ENCODE assay signal across 18 cellular contexts in genomic region chr1:48917901-48918603, GRCh38.
DNase-seq lines count a peak whose midpoint lies in the region; ATAC-seq and TF ChIP-seq lines count a peak whose summit lies in the region.
"Had no signal": no experiment of that assay in that cellular context is flagged by ENCODE, and none has a peak within 500 bp of the region (broad histone marks: within the 10 kb centered on the region; RNA-seq: fewer than 3 reads in every experiment).

No MANE protein-coding gene starts in this region.

- no peaks in the 10 kb centered on the region for H3K9me3 ChIP-seq in adrenal gland (replicated peaks in 1 of 3)
- H3K9me3 ChIP-seq: Peyer's patch, tibial nerve had no signal

- intact Hi-C loops in adrenal gland (cut with DNase I) = no loop called here

- no peaks in the 10 kb centered on the region for H3K36me3 ChIP-seq in adrenal gland (replicated peaks in 1 of 2)
- H3K36me3 ChIP-seq: Peyer's patch, tibial nerve had no signal

- H3K27me3 ChIP-seq in adrenal gland = no peaks in the 10 kb centered on the region
- H3K27me3 ChIP-seq: Peyer's patch, tibial nerve had no signal

- H3K4me1 Mint-ChIP-seq in progenitor cell of endocrine pancreas (ENCODE audit: low read depth) = peaks cover 28% of the 10 kb centered on the region
- H3K4me1 Mint-ChIP-seq: activated T-helper 17 cell treated with anti-CD3 and anti-CD28 coated beads, Interleukin-2, amount 50 U/mL, for 72 hours had no signal

- H3K27ac ChIP-seq in adrenal gland = peak overlapping the region in 1 of 5 donors; percentile 28
- H3K27ac ChIP-seq: Peyer's patch, tibial nerve had no signal

- H3K9me3 Mint-ChIP-seq in progenitor cell of endocrine pancreas (ENCODE audit: low read depth) = no peaks in the 10 kb centered on the region
- H3K9me3 Mint-ChIP-seq: activated T-helper 17 cell treated with anti-CD3 and anti-CD28 coated beads, Interleukin-2, amount 50 U/mL, for 72 hours; CD8-positive, alpha-beta T cell; stimulated activated memory B cell treated with anti-CD40 and anti-IgM and Interleukin-4, amounts not matched to agents 10 μg/mL and 1 μg/mL and 100 μg/mL, for 72 hours had no signal

- peak overlapping the region; percentile 73 for H3K27ac Mint-ChIP-seq in progenitor cell of endocrine pancreas
- H3K27ac Mint-ChIP-seq: activated T-helper 17 cell treated with anti-CD3 and anti-CD28 coated beads, Interleukin-2, amount 50 U/mL, for 72 hours; CD8-positive, alpha-beta T cell; stimulated activated memory B cell treated with anti-CD40 and anti-IgM and Interleukin-4, amounts not matched to agents 10 μg/mL and 1 μg/mL and 100 μg/mL, for 72 hours had no signal

- TF ChIP-seq POLR2A in adrenal gland (IDR thresholded peaks at IDR 0.05) = no peak

- DNase-seq in NCI-H1417 (lab: John Stamatoyannopoulos, UW) (peak in 2 of 3 experiments; percentile 23 to 63), NCI-H1417 treated with DMSO at 0.1 percent for 48 hours (lab: John Stamatoyannopoulos, UW) (no peak), NCI-H460 (ENCODE audit: extremely low read depth, low read depth) (peak; percentile 81), adrenal gland (peak; percentile 40 to 90 (median 75)), progenitor cell of endocrine pancreas (ENCODE audit: low spot score, unreplicated experiment) (no peak), AG20443 (ENCODE audit: low spot score) (no peak), mesenteric fat pad (ENCODE audit: low spot score) (no peak)
- DNase-seq: 8988T; amygdala; CD8-positive, alpha-beta T cell; foreskin melanocyte; mesenchymal stem cell; NCI-H2107; Peyer's patch had no signal

- H3K36me3 Mint-ChIP-seq in progenitor cell of endocrine pancreas (ENCODE audit: insufficient read depth) = no peaks in the 10 kb centered on the region
- H3K36me3 Mint-ChIP-seq: CD8-positive, alpha-beta T cell; stimulated activated memory B cell treated with anti-CD40 and anti-IgM and Interleukin-4, amounts not matched to agents 10 μg/mL and 1 μg/mL and 100 μg/mL, for 72 hours had no signal

- H3K27me3 Mint-ChIP-seq in progenitor cell of endocrine pancreas = no peaks in the 10 kb centered on the region
- H3K27me3 Mint-ChIP-seq: activated T-helper 17 cell treated with anti-CD3 and anti-CD28 coated beads, Interleukin-2, amount 50 U/mL, for 72 hours; stimulated activated memory B cell treated with anti-CD40 and anti-IgM and Interleukin-4, amounts not matched to agents 10 μg/mL and 1 μg/mL and 100 μg/mL, for 72 hours had no signal

- H3K4me3 Mint-ChIP-seq in progenitor cell of endocrine pancreas (ENCODE audit: low read depth) = no peak overlapping the region
- H3K4me3 Mint-ChIP-seq: activated T-helper 17 cell treated with anti-CD3 and anti-CD28 coated beads, Interleukin-2, amount 50 U/mL, for 72 hours; CD8-positive, alpha-beta T cell; stimulated activated memory B cell treated with anti-CD40 and anti-IgM and Interleukin-4, amounts not matched to agents 10 μg/mL and 1 μg/mL and 100 μg/mL, for 72 hours had no signal

- 48 to 64% (median 51%) methylated on average over 8 of the region's 8 CpGs for WGBS in adrenal gland, 4 donors

- H3K4me3 ChIP-seq in adrenal gland = no peak overlapping the region
- H3K4me3 ChIP-seq: Peyer's patch, tibial nerve had no signal

- ATAC-seq in HG03159 (IDR thresholded peaks at IDR 0.05; ENCODE audit: unreplicated experiment) = no peak
- ATAC-seq: activated T-helper 17 cell treated with anti-CD3 and anti-CD28 coated beads, Interleukin-2, amount 50 U/mL, for 72 hours; CD8-positive, alpha-beta T cell; stimulated activated memory B cell treated with anti-CD40 and anti-IgM and Interleukin-4, amounts not matched to agents 10 μg/mL and 1 μg/mL and 100 μg/mL, for 72 hours had no signal

- H3K4me1 ChIP-seq in adrenal gland (replicated peaks in 1 of 2) = peaks cover 0 to 9% of the 10 kb centered on the region in 2 donors
- H3K4me1 ChIP-seq: Peyer's patch, tibial nerve had no signal

- TF ChIP-seq CTCF in adrenal gland (IDR thresholded peaks at IDR 0.05) (no peak), progenitor cell of endocrine pancreas (IDR thresholded peaks at IDR 0.05; ENCODE audit: unreplicated experiment) (no peak)

Comparison
In these comparisons a context has a peak if more than half of its experiments do, and no peak if none do; other contexts are left out.
1. DNase-seq: peak in NCI-H1417 (2 of 3), NCI-H460 (single experiment) and adrenal gland (7 of 7); none in NCI-H1417 treated with DMSO at 0.1 percent for 48 hours (single experiment), progenitor cell of endocrine pancreas (single experiment), AG20443 (single experiment) and mesenteric fat pad (single experiment).